In genomic region chr15:43510230-43511011, GRCh38 we compare ENCODE assay signal across 1 cellular context.
TF ChIP-seq lines count a peak whose summit lies in the region.

No MANE protein-coding gene starts in this region.

TF ChIP-seq in HepG2, 621 proteins besides CTCF, POLR2A, EP300 and RAD21 (continued from another document and continues in another):
- TF ChIP-seq UBTF (CRISPR knock-in tag; IDR thresholded peaks at IDR 0.05), result no peak; the same call in 1 of the 2 replicates
- no peak for TF ChIP-seq IKZF1 (IDR thresholded peaks at IDR 0.05)
- no peak for TF ChIP-seq SMARCC2 (IDR thresholded peaks at IDR 0.05)
- 0 out of 2 replicates have a peak, but pooled peaks have one; percentile 6 for TF ChIP-seq TFAP4 (IDR thresholded peaks at IDR 0.05; ENCODE audit: borderline replicate concordance, low read depth)
- TF ChIP-seq, protein P1, sequence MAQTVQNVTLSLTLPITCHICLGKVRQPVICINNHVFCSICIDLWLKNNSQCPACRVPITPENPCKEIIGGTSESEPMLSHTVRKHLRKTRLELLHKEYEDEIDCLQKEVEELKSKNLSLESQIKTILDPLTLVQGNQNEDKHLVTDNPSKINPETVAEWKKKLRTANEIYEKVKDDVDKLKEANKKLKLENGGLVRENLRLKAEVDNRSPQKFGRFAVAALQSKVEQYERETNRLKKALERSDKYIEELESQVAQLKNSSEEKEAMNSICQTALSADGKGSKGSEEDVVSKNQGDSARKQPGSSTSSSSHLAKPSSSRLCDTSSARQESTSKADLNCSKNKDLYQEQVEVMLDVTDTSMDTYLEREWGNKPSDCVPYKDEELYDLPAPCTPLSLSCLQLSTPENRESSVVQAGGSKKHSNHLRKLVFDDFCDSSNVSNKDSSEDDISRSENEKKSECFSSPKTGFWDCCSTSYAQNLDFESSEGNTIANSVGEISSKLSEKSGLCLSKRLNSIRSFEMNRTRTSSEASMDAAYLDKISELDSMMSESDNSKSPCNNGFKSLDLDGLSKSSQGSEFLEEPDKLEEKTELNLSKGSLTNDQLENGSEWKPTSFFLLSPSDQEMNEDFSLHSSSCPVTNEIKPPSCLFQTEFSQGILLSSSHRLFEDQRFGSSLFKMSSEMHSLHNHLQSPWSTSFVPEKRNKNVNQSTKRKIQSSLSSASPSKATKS (CRISPR knock-in tag; IDR thresholded peaks at IDR 0.05), result no peak
- TF ChIP-seq ZNF18 (CRISPR knock-in tag; IDR thresholded peaks at IDR 0.05; ENCODE audit: insufficient replicate concordance), result no peak
- TF ChIP-seq, protein P2, sequence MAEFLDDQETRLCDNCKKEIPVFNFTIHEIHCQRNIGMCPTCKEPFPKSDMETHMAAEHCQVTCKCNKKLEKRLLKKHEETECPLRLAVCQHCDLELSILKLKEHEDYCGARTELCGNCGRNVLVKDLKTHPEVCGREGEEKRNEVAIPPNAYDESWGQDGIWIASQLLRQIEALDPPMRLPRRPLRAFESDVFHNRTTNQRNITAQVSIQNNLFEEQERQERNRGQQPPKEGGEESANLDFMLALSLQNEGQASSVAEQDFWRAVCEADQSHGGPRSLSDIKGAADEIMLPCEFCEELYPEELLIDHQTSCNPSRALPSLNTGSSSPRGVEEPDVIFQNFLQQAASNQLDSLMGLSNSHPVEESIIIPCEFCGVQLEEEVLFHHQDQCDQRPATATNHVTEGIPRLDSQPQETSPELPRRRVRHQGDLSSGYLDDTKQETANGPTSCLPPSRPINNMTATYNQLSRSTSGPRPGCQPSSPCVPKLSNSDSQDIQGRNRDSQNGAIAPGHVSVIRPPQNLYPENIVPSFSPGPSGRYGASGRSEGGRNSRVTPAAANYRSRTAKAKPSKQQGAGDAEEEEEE (CRISPR knock-in tag; IDR thresholded peaks at IDR 0.05; ENCODE audit: borderline replicate concordance), result no peak
- 0 out of 2 replicates have a peak, but pooled peaks have one; percentile 23 for TF ChIP-seq HNF4A (CRISPR knock-in tag; IDR thresholded peaks at IDR 0.05)
- TF ChIP-seq ZFP90 (CRISPR knock-in tag; IDR thresholded peaks at IDR 0.05; ENCODE audit: borderline replicate concordance), result no peak
- TF ChIP-seq ZNF547 (CRISPR knock-in tag; IDR thresholded peaks at IDR 0.05), result no peak
- TF ChIP-seq RBM39 (IDR thresholded peaks at IDR 0.05; ENCODE audit: low read depth, low read length, poor library complexity, severe bottlenecking), result peak; percentile 79
- no peak for TF ChIP-seq ZNF24 (IDR thresholded peaks at IDR 0.05)
- TF ChIP-seq NFKBIZ (CRISPR knock-in tag; IDR thresholded peaks at IDR 0.05), result no peak
- no peak for TF ChIP-seq ZNF224 (CRISPR knock-in tag; IDR thresholded peaks at IDR 0.05)
- no peak for TF ChIP-seq ZNF572 (CRISPR knock-in tag; IDR thresholded peaks at IDR 0.05)
- TF ChIP-seq PHF8 (CRISPR knock-in tag; IDR thresholded peaks at IDR 0.05), result peak; percentile 51; the same call in 1 of the 2 replicates
- no peak for TF ChIP-seq ZNF850 (CRISPR knock-in tag; conservative IDR thresholded peaks at IDR 0.05)
- no peak for TF ChIP-seq JUND (CRISPR knock-in tag; IDR thresholded peaks at IDR 0.05)
- TF ChIP-seq, protein P3, sequence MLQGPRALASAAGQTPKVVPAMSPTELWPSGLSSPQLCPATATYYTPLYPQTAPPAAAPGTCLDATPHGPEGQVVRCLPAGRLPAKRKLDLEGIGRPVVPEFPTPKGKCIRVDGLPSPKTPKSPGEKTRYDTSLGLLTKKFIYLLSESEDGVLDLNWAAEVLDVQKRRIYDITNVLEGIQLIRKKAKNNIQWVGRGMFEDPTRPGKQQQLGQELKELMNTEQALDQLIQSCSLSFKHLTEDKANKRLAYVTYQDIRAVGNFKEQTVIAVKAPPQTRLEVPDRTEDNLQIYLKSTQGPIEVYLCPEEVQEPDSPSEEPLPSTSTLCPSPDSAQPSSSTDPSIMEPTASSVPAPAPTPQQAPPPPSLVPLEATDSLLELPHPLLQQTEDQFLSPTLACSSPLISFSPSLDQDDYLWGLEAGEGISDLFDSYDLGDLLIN (CRISPR knock-in tag; IDR thresholded peaks at IDR 0.05; ENCODE audit: borderline replicate concordance), result no peak
- no peak for TF ChIP-seq TBL1XR1 (IDR thresholded peaks at IDR 0.05; ENCODE audit: borderline replicate concordance, low read length, partially characterized antibody)
- no peak for TF ChIP-seq ZNF615 (CRISPR knock-in tag; IDR thresholded peaks at IDR 0.05; ENCODE audit: borderline replicate concordance)
- no peak for TF ChIP-seq ZBTB49 (CRISPR knock-in tag; IDR thresholded peaks at IDR 0.05; ENCODE audit: borderline replicate concordance)
- TF ChIP-seq YEATS2 (CRISPR knock-in tag; IDR thresholded peaks at IDR 0.05; ENCODE audit: borderline replicate concordance), result 0 out of 2 replicates have a peak, but pooled peaks have one; percentile 33
- TF ChIP-seq MXD4 (CRISPR knock-in tag; IDR thresholded peaks at IDR 0.05), result peak; percentile 84
- TF ChIP-seq BORCS8-MEF2B (CRISPR knock-in tag; IDR thresholded peaks at IDR 0.05), result peak; percentile 60; the same call in 1 of the 2 replicates
- TF ChIP-seq BCL3 (CRISPR knock-in tag; IDR thresholded peaks at IDR 0.05), result no peak
- no peak for TF ChIP-seq ZNF10 (CRISPR knock-in tag; IDR thresholded peaks at IDR 0.05; ENCODE audit: borderline replicate concordance, low read depth)
- TF ChIP-seq FOXK1 (CRISPR knock-in tag; IDR thresholded peaks at IDR 0.05; ENCODE audit: borderline replicate concordance, low read depth), result 0 out of 2 replicates have a peak, but pooled peaks have one; percentile 14
- TF ChIP-seq RCOR2 (CRISPR knock-in tag; IDR thresholded peaks at IDR 0.05), result no peak
- TF ChIP-seq ZNF737 (CRISPR knock-in tag; IDR thresholded peaks at IDR 0.05; ENCODE audit: borderline replicate concordance), result no peak
- TF ChIP-seq CBX5 (CRISPR knock-in tag; IDR thresholded peaks at IDR 0.05; ENCODE audit: borderline replicate concordance), result 0 out of 2 replicates have a peak, but pooled peaks have one; percentile 30
- TF ChIP-seq SIN3A (IDR thresholded peaks at IDR 0.05; ENCODE audit: borderline replicate concordance, low read depth, low read length), result peak; percentile 89; the same call in 1 of the 2 replicates
- no peak for TF ChIP-seq ZNF337 (CRISPR knock-in tag; IDR thresholded peaks at IDR 0.05; ENCODE audit: borderline replicate concordance, low read depth)
- no peak for TF ChIP-seq KDM4B (CRISPR knock-in tag; IDR thresholded peaks at IDR 0.05)
- TF ChIP-seq ZFX (CRISPR knock-in tag; IDR thresholded peaks at IDR 0.05; ENCODE audit: low read depth), result peak; percentile 42
- TF ChIP-seq FUBP1 (CRISPR knock-in tag; IDR thresholded peaks at IDR 0.05; ENCODE audit: borderline replicate concordance), result no peak
- no peak for TF ChIP-seq ZSCAN20 (CRISPR knock-in tag; IDR thresholded peaks at IDR 0.05; ENCODE audit: borderline replicate concordance)
- TF ChIP-seq, protein P4, sequence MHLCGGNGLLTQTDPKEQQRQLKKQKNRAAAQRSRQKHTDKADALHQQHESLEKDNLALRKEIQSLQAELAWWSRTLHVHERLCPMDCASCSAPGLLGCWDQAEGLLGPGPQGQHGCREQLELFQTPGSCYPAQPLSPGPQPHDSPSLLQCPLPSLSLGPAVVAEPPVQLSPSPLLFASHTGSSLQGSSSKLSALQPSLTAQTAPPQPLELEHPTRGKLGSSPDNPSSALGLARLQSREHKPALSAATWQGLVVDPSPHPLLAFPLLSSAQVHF (CRISPR knock-in tag; IDR thresholded peaks at IDR 0.05), result no peak
- no peak for TF ChIP-seq ZBTB20 (CRISPR knock-in tag; IDR thresholded peaks at IDR 0.05; ENCODE audit: borderline replicate concordance, low read depth)
- TF ChIP-seq NAIF1 (CRISPR knock-in tag; IDR thresholded peaks at IDR 0.05; ENCODE audit: borderline replicate concordance), result no peak
- no peak for TF ChIP-seq ZNF326 (CRISPR knock-in tag; IDR thresholded peaks at IDR 0.05; ENCODE audit: borderline replicate concordance)
- 0 out of 2 replicates have a peak, but pooled peaks have one; percentile 46 for TF ChIP-seq TSC22D2 (CRISPR knock-in tag; IDR thresholded peaks at IDR 0.05; ENCODE audit: borderline replicate concordance)
- no peak for TF ChIP-seq NCOA5 (CRISPR knock-in tag; IDR thresholded peaks at IDR 0.05)
- no peak for TF ChIP-seq ISX (CRISPR knock-in tag; conservative IDR thresholded peaks at IDR 0.05)
